In genomic region chr11:12543596-12544415, GRCh38 we compare ENCODE assay signal across 22 cellular contexts.
DNase-seq lines count a peak whose midpoint lies in the region; TF ChIP-seq lines count a peak whose summit lies in the region.
"Had no signal": no experiment of that assay in that cellular context is flagged by ENCODE, and none has a peak within 500 bp of the region (broad histone marks: within the 10 kb centered on the region; RNA-seq: fewer than 3 reads in every experiment).

No MANE protein-coding gene starts in this region.

- H3K27me3 ChIP-seq in osteoblast (ENCODE audit: insufficient read depth, low read length) (no peaks in the 10 kb centered on the region), Caco-2 (replicated peaks; ENCODE audit: control insufficient read depth, insufficient read depth, low read length) (no peaks in the 10 kb centered on the region)
- H3K27me3 ChIP-seq: BLaER1 treated with 17β-estradiol and CSF1 and Interleukin-3, amounts not matched to agents 10 nM and 100 nM; hepatocyte; tibial artery had no signal

- H3K27ac ChIP-seq in osteoblast (ENCODE audit: low read depth, low read length), result no peak overlapping the region
- H3K27ac ChIP-seq: 22Rv1; BLaER1 treated with 17β-estradiol and CSF1 and Interleukin-3, amounts not matched to agents 10 nM and 100 nM; hepatocyte; parathyroid adenoma; skin epidermis; tibial artery had no signal

- intact Hi-C loops in Caco-2 (cut with micrococcal nuclease; ENCODE audit: unreplicated experiment), result no loop called here

- H3K36me3 Mint-ChIP-seq in chondrocyte (ENCODE audit: low read depth) (no peaks in the 10 kb centered on the region), Caco-2 (ENCODE audit: insufficient read depth, unreplicated experiment) (no peaks in the 10 kb centered on the region)

- no peak overlapping the region for H3K4me3 ChIP-seq in LNCaP clone FGC (ENCODE audit: low read depth, low read length)
- H3K4me3 ChIP-seq in osteoblast (ENCODE audit: insufficient read depth, low read length), result no peak overlapping the region
- H3K4me3 ChIP-seq in Caco-2 (ENCODE audit: low read depth, low read length), result no peak overlapping the region
- H3K4me3 ChIP-seq: BLaER1 treated with 17β-estradiol and CSF1 and Interleukin-3, amounts not matched to agents 10 nM and 100 nM; hepatocyte; K562; skin epidermis; tibial artery had no signal

- POLR2A ChIA-PET in Caco-2 (lab: Charles Lee), result no interaction called here

- H3K27me3 Mint-ChIP-seq in chondrocyte (ENCODE audit: low read depth), result no peaks in the 10 kb centered on the region
- no peaks in the 10 kb centered on the region for H3K27me3 Mint-ChIP-seq in Caco-2 (ENCODE audit: insufficient read depth, unreplicated experiment)

- H3K4me1 ChIP-seq in osteoblast (ENCODE audit: insufficient read depth, low read length) (peaks cover 41% of the 10 kb centered on the region), Caco-2 (peaks cover 26% of the 10 kb centered on the region)
- H3K4me1 ChIP-seq: BLaER1 treated with 17β-estradiol and CSF1 and Interleukin-3, amounts not matched to agents 10 nM and 100 nM; parathyroid adenoma had no signal

- no peaks in the 10 kb centered on the region for H3K9me3 ChIP-seq in osteoblast (ENCODE audit: low read depth, low read length)
- H3K9me3 ChIP-seq in Caco-2, result no peaks in the 10 kb centered on the region
- H3K9me3 ChIP-seq: tibial artery had no signal

- H3K4me1 Mint-ChIP-seq in chondrocyte (ENCODE audit: low read depth) (peaks cover 62% of the 10 kb centered on the region), Caco-2 (ENCODE audit: low read depth, unreplicated experiment) (peaks cover 12% of the 10 kb centered on the region)
- H3K4me1 Mint-ChIP-seq: central memory CD8-positive, alpha-beta T cell had no signal

- CTCF ChIA-PET in Caco-2 (lab: Charles Lee), result no interaction called here

- H3K4me2 ChIP-seq in osteoblast (ENCODE audit: insufficient read depth, low read length), result no peak overlapping the region
- H3K4me2 ChIP-seq: BLaER1 treated with 17β-estradiol and CSF1 and Interleukin-3, amounts not matched to agents 10 nM and 100 nM; hepatocyte had no signal

- H3K4me3 Mint-ChIP-seq in chondrocyte (ENCODE audit: unreplicated experiment), result no peak overlapping the region
- no peak overlapping the region for H3K4me3 Mint-ChIP-seq in Caco-2 (ENCODE audit: unreplicated experiment)
- H3K4me3 Mint-ChIP-seq: activated T-helper 1 cell treated with anti-CD3 and anti-CD28 coated beads, Interleukin-12 subunit alpha, Interleukin-12 subunit beta, Interleukin-2, Interleukin-4 antibody, amounts not matched to agents 30 ng/mL and 10 ng/mL and 1 ng/mL, durations not matched to agents 14 hours and 24 hours and 36 hours; central memory CD8-positive, alpha-beta T cell; T-helper 1 cell treated with Interleukin-12 subunit alpha and Interleukin-12 subunit beta and Interleukin-4 antibody, amounts not matched to agents 30 μg/mL and 1 μg/mL, for 36 hours had no signal

- H3K36me3 ChIP-seq in osteoblast (ENCODE audit: insufficient read depth, low read length) (no peaks in the 10 kb centered on the region), Caco-2 (ENCODE audit: control insufficient read depth, insufficient read depth, low read length) (no peaks in the 10 kb centered on the region)
- H3K36me3 ChIP-seq: BLaER1 treated with 17β-estradiol and CSF1 and Interleukin-3, amounts not matched to agents 10 nM and 100 nM; tibial artery had no signal

- peak; percentile 54 for DNase-seq in NCI-H2029 treated with DMSO at 0.1 percent for 48 hours (lab: John Stamatoyannopoulos, UW)
- no peak for DNase-seq in NCI-H2029 (lab: John Stamatoyannopoulos, UW)
- peak; percentile 48 for DNase-seq in LNCaP clone FGC (ENCODE audit: low read depth)
- DNase-seq in chondrocyte (ENCODE audit: low spot score), result no peak
- peak; percentile 66 for DNase-seq in osteoblast (ENCODE audit: insufficient read length, low spot score, missing footprints)
- DNase-seq in NCI-H82 treated with DMSO at 0.1 percent for 48 hours (lab: John Stamatoyannopoulos, UW; ENCODE audit: unreplicated experiment), result no peak
- DNase-seq in Caco-2, result no peak
- DNase-seq in cerebellum (ENCODE audit: low spot score), result no peak
- DNase-seq: activated CD8-positive, alpha-beta memory T cell treated with anti-CD3 and anti-CD28 coated beads for 24 hours; DMS 273 treated with DMSO at 0.1 percent for 48 hours; left cardiac atrium; NCI-H1105 treated with DMSO at 0.1 percent for 48 hours had no signal

- H4K20me1 ChIP-seq in osteoblast (ENCODE audit: insufficient read depth, low read length), result no peaks in the 10 kb centered on the region
- H4K20me1 ChIP-seq: BLaER1 treated with 17β-estradiol and CSF1 and Interleukin-3, amounts not matched to agents 10 nM and 100 nM had no signal

- no TSS peak for BruUV-seq in Caco-2 (replicated peaks; lab: Mats Ljungman, UMichigan)

- no peak overlapping the region for H2AFZ ChIP-seq in osteoblast (ENCODE audit: low read length)
- H2AFZ ChIP-seq: hepatocyte, parathyroid adenoma had no signal

- TF ChIP-seq CTCF in LNCaP clone FGC (IDR thresholded peaks at IDR 0.05; ENCODE audit: control insufficient read depth, extremely low read depth, insufficient read depth) (no peak), chondrocyte (IDR thresholded peaks at IDR 0.05) (peak; percentile 16), osteoblast (IDR thresholded peaks at IDR 0.05; ENCODE audit: extremely low read depth, low read depth, low read length) (no peak), Caco-2 (IDR thresholded peaks at IDR 0.05; ENCODE audit: insufficient read depth in 1 of 2, low read depth in 1 of 2, low read length in 1 of 2, severe bottlenecking in 1 of 2, unreplicated experiment in 1 of 2) (no peak)

- peak overlapping the region; percentile 37 for H3K27ac Mint-ChIP-seq in chondrocyte (ENCODE audit: unreplicated experiment)
- H3K27ac Mint-ChIP-seq in Caco-2 (ENCODE audit: unreplicated experiment), result no peak overlapping the region
- H3K27ac Mint-ChIP-seq: activated T-helper 1 cell treated with anti-CD3 and anti-CD28 coated beads, Interleukin-12 subunit alpha, Interleukin-12 subunit beta, Interleukin-2, Interleukin-4 antibody, amounts not matched to agents 30 ng/mL and 10 ng/mL and 1 ng/mL, durations not matched to agents 14 hours and 24 hours and 36 hours; T-helper 1 cell treated with Interleukin-12 subunit alpha and Interleukin-12 subunit beta and Interleukin-4 antibody, amounts not matched to agents 30 μg/mL and 1 μg/mL, for 36 hours had no signal

- H3K9me3 Mint-ChIP-seq in chondrocyte (ENCODE audit: low read depth), result no peaks in the 10 kb centered on the region
- H3K9me3 Mint-ChIP-seq in Caco-2 (ENCODE audit: unreplicated experiment), result no peaks in the 10 kb centered on the region
- H3K9me3 Mint-ChIP-seq: activated T-helper 1 cell treated with anti-CD3 and anti-CD28 coated beads, Interleukin-12 subunit alpha, Interleukin-12 subunit beta, Interleukin-2, Interleukin-4 antibody, amounts not matched to agents 30 ng/mL and 10 ng/mL and 1 ng/mL, durations not matched to agents 14 hours and 24 hours and 36 hours; central memory CD8-positive, alpha-beta T cell; T-helper 1 cell treated with Interleukin-12 subunit alpha and Interleukin-12 subunit beta and Interleukin-4 antibody, amounts not matched to agents 30 μg/mL and 1 μg/mL, for 36 hours had no signal

- H3K79me2 ChIP-seq in osteoblast (ENCODE audit: insufficient read depth, low read length), result no peaks in the 10 kb centered on the region
- H3K79me2 ChIP-seq: hepatocyte, parathyroid adenoma had no signal

Comparison
In these comparisons a context has a peak if more than half of its experiments do, and no peak if none do; other contexts are left out.
1. DNase-seq: peak in NCI-H2029 treated with DMSO at 0.1 percent for 48 hours (single experiment), LNCaP clone FGC (single experiment) and osteoblast (single experiment); none in NCI-H2029 (single experiment), chondrocyte (single experiment), NCI-H82 treated with DMSO at 0.1 percent for 48 hours (single experiment), Caco-2 (0 of 2) and cerebellum (single experiment).